In genomic region chr6:116011520-116011919, GRCh38 we compare ENCODE assay signal across 8 cellular contexts.
DNase-seq lines count a peak whose midpoint lies in the region; ATAC-seq lines count a peak whose summit lies in the region.

No MANE protein-coding gene starts in this region.

- no peaks in the 10 kb centered on the region for H3K9me3 Mint-ChIP-seq in activated T-cell treated with anti-CD3 and anti-CD28 coated beads, Interleukin-2, amount 50 U/mL, for 24 hours

- peaks cover 22% of the 10 kb centered on the region for H3K4me1 Mint-ChIP-seq in activated T-cell treated with anti-CD3 and anti-CD28 coated beads, Interleukin-2, amount 50 U/mL, for 24 hours (ENCODE audit: low read depth)

- H3K27ac Mint-ChIP-seq in activated T-cell treated with anti-CD3 and anti-CD28 coated beads, Interleukin-2, amount 50 U/mL, for 24 hours, result peak overlapping the region; percentile 86

- H3K36me3 Mint-ChIP-seq in activated T-cell treated with anti-CD3 and anti-CD28 coated beads, Interleukin-2, amount 50 U/mL, for 24 hours (ENCODE audit: low read depth), result no peaks in the 10 kb centered on the region

- ATAC-seq in HG03064 (IDR thresholded peaks at IDR 0.05; ENCODE audit: low read depth, unreplicated experiment) (peak; percentile 41), GM19328 (IDR thresholded peaks at IDR 0.05; ENCODE audit: unreplicated experiment) (no peak)

- DNase-seq in NCI-H2081 (lab: John Stamatoyannopoulos, UW) (peak; percentile 20 to 64), NCI-H2081 treated with DMSO at 0.1 percent for 48 hours (lab: John Stamatoyannopoulos, UW) (no peak), NCI-H1048 (lab: John Stamatoyannopoulos, UW) (no peak), middle frontal gyrus (ENCODE audit: extremely low spot score, low spot score) (no peak)
- DNase-seq in activated T-cell treated with anti-CD3 and anti-CD28 coated beads, Interleukin-2, amount 50 U/mL, for 24 hours, result peak; percentile 29
- peak; percentile 11 to 26 (median 14) for DNase-seq in stimulated activated CD4-positive, alpha-beta T cell treated with anti-CD3 and anti-CD28 coated beads, TNF-alpha, amount 100 ng/mL, for 24 hours (ENCODE audit: low read depth in 3 of 3)

- no peak overlapping the region for H3K4me3 Mint-ChIP-seq in activated T-cell treated with anti-CD3 and anti-CD28 coated beads, Interleukin-2, amount 50 U/mL, for 24 hours

- H3K27me3 Mint-ChIP-seq in activated T-cell treated with anti-CD3 and anti-CD28 coated beads, Interleukin-2, amount 50 U/mL, for 24 hours, result peaks cover 35% of the 10 kb centered on the region

Comparison
In these comparisons a context has a peak if more than half of its experiments do, and no peak if none do; other contexts are left out.
1. DNase-seq: peak in NCI-H2081 (2 of 2), activated T-cell treated with anti-CD3 and anti-CD28 coated beads, Interleukin-2, amount 50 U/mL, for 24 hours (single experiment) and stimulated activated CD4-positive, alpha-beta T cell treated with anti-CD3 and anti-CD28 coated beads, TNF-alpha, amount 100 ng/mL, for 24 hours (3 of 3); none in NCI-H2081 treated with DMSO at 0.1 percent for 48 hours (single experiment), NCI-H1048 (single experiment) and middle frontal gyrus (single experiment).